ENCODE assay signal across 19 cellular contexts in the genomic region with DNA sequence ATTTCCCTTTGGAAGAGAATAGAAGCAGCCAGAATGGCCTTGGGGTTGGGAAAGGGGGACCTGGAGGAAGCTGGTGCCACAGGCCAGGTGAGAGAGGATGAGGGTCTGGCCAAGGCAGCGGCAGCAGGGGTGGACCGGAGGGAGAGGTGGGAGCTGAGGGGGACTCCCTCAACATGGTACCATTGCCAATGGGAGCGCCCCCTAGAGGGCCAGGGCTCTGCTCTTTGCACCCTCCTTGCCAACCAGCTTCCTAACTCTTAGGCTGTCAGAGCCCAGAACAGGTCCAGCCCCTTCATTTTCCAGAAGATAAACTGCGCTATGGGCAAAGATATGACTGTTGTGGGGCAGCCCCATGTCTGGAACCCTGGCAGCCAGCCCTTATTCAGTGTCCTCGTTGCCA.
DNase-seq lines count a peak whose midpoint lies in the region; ATAC-seq and TF ChIP-seq lines count a peak whose summit lies in the region.
"Had no signal": no experiment of that assay in that cellular context is flagged by ENCODE, and none has a peak within 500 bp of the region (broad histone marks: within the 10 kb centered on the region; RNA-seq: fewer than 3 reads in every experiment).

No MANE protein-coding gene starts in this region.

- no peak overlapping the region for H3K27ac Mint-ChIP-seq in WTC11
- no peak overlapping the region for H3K27ac Mint-ChIP-seq in nephron progenitor cell
- H3K27ac Mint-ChIP-seq: activated naive CD8-positive, alpha-beta T cell treated with anti-CD3 and anti-CD28 coated beads, Interleukin-2, amount 10 ng/mL, durations not matched to agents 7 days and 5 days; dendritic cell treated with granulocyte-macrophage colony-stimulating factor and Interleukin-4, amounts not matched to agents 40 ng/mL and 50 ng/mL, for 4 days; immature natural killer cell had no signal

- H3K4me1 Mint-ChIP-seq in WTC11 (peaks cover 5% of the 10 kb centered on the region), nephron progenitor cell (peaks cover 9% of the 10 kb centered on the region)
- H3K4me1 Mint-ChIP-seq: activated naive CD8-positive, alpha-beta T cell treated with anti-CD3 and anti-CD28 coated beads, Interleukin-2, amount 10 ng/mL, durations not matched to agents 7 days and 5 days had no signal

- TF ChIP-seq CTCF in GM10266 (IDR thresholded peaks at IDR 0.05; ENCODE audit: control insufficient read depth, insufficient read depth, low read depth, missing control alignments) (peak; percentile 24), HEK293 (tag by site-specific recombination; IDR thresholded peaks at IDR 0.05) (0 out of 2 replicates have a peak, but pooled peaks have one; percentile 14), WTC11 (IDR thresholded peaks at IDR 0.05) (peak; percentile 33; the same call in 1 of the 2 replicates), nephron progenitor cell (IDR thresholded peaks at IDR 0.05) (peak; percentile 9)

- H3K9me3 ChIP-seq in HEK293 (ENCODE audit: control insufficient read depth, insufficient read depth, low read depth, low read length), result no peaks in the 10 kb centered on the region
- H3K9me3 ChIP-seq: prostate gland had no signal

- no peak overlapping the region for H3K27ac ChIP-seq in HEK293 (ENCODE audit: extremely low read depth, low read depth, low read length)
- H3K27ac ChIP-seq: brain microvascular endothelial cell, epithelial cell of prostate, prostate gland had no signal

- H3K27me3 Mint-ChIP-seq in WTC11 (ENCODE audit: low read depth) (no peaks in the 10 kb centered on the region), nephron progenitor cell (ENCODE audit: low read depth, poor library complexity) (peaks cover 9% of the 10 kb centered on the region)

- H3K4me3 Mint-ChIP-seq in WTC11 (no peak overlapping the region), nephron progenitor cell (no peak overlapping the region)
- H3K4me3 Mint-ChIP-seq: activated naive CD8-positive, alpha-beta T cell treated with anti-CD3 and anti-CD28 coated beads, Interleukin-2, amount 10 ng/mL, durations not matched to agents 7 days and 5 days; dendritic cell treated with granulocyte-macrophage colony-stimulating factor and Interleukin-4, amounts not matched to agents 40 ng/mL and 50 ng/mL, for 4 days; immature natural killer cell had no signal

- CTCF ChIA-PET in HEK293 (lab: Yijun Ruan, JAX) (interaction anchor here (0.6 to 5.7 kb wide), 7 partner anchors 8 to 106 kb away, joined by 3 to 59 read pairs (median 3); no protein-coding TSS in a partner anchor), WTC11 (lab: Charles Lee) (interaction anchor here (0.6 to 5.6 kb wide), 69 partner anchors 9 to 1274 kb away, joined by 3 to 96 read pairs (median 5); partner anchors contain the start of gene GRIK4)

- no peaks in the 10 kb centered on the region for H3K36me3 ChIP-seq in HEK293 (ENCODE audit: control insufficient read depth in 2 of 2, insufficient read depth in 1 of 2, low read length in 2 of 2)
- H3K36me3 ChIP-seq: BLaER1, brain microvascular endothelial cell, prostate gland had no signal

- ATAC-seq in WTC11, result peak; percentile 81
- ATAC-seq in HG03460 (IDR thresholded peaks at IDR 0.05; ENCODE audit: unreplicated experiment), result no peak
- no peak for ATAC-seq in HG02938 (IDR thresholded peaks at IDR 0.05; ENCODE audit: unreplicated experiment)

- no peak for DNase-seq in GM10266 (ENCODE audit: extremely low spot score)
- peak; percentile 69 for DNase-seq in WTC11 (ENCODE audit: low spot score)
- no peak for DNase-seq in nephron progenitor cell
- DNase-seq in HuH-7 (ENCODE audit: low spot score), result no peak
- DNase-seq: activated naive CD8-positive, alpha-beta T cell treated with anti-CD3 and anti-CD28 coated beads, Interleukin-2, amount 10 ng/mL, durations not matched to agents 7 days and 5 days; brain microvascular endothelial cell; immature natural killer cell; naive B cell; NCI-H1048; NCI-H2107; stimulated activated CD4-positive, alpha-beta T cell treated with anti-CD3 and anti-CD28 coated beads, Interleukin-12 subunit alpha, Interleukin-12 subunit beta, amount 100 ng/mL, for 4 hours had no signal

- no peaks in the 10 kb centered on the region for H3K4me1 ChIP-seq in HEK293 (ENCODE audit: control insufficient read depth, insufficient read depth, low read length)
- H3K4me1 ChIP-seq: prostate gland had no signal

- POLR2A ChIA-PET in HEK293 (lab: Yijun Ruan, JAX), result interaction anchor here (1.3 kb wide), 1 partner anchor 10 kb away, joined by 3 read pairs; no protein-coding TSS in a partner anchor
- POLR2A ChIA-PET in WTC11 (lab: Charles Lee), result no interaction called here

- H3K9me3 Mint-ChIP-seq in WTC11 (peaks cover 3% of the 10 kb centered on the region), nephron progenitor cell (no peaks in the 10 kb centered on the region)
- H3K9me3 Mint-ChIP-seq: activated naive CD8-positive, alpha-beta T cell treated with anti-CD3 and anti-CD28 coated beads, Interleukin-2, amount 10 ng/mL, durations not matched to agents 7 days and 5 days; dendritic cell treated with granulocyte-macrophage colony-stimulating factor and Interleukin-4, amounts not matched to agents 40 ng/mL and 50 ng/mL, for 4 days; immature natural killer cell had no signal

- H3K36me3 Mint-ChIP-seq in WTC11 (no peaks in the 10 kb centered on the region), nephron progenitor cell (ENCODE audit: low read depth) (no peaks in the 10 kb centered on the region)
- H3K36me3 Mint-ChIP-seq: activated naive CD8-positive, alpha-beta T cell treated with anti-CD3 and anti-CD28 coated beads, Interleukin-2, amount 10 ng/mL, durations not matched to agents 7 days and 5 days had no signal

- no peak overlapping the region for H3K4me3 ChIP-seq in HEK293 (ENCODE audit: low read depth, low read length)
- H3K4me3 ChIP-seq: BLaER1, lung, prostate gland had no signal

TF ChIP-seq in HEK293, 187 proteins besides CTCF, POLR2A, EP300 and RAD21 (continues in another document):
- TF ChIP-seq MEIS1 (CRISPR knock-in tag; IDR thresholded peaks at IDR 0.05; ENCODE audit: borderline replicate concordance) (no peak), GFI1B (tag by site-specific recombination; IDR thresholded peaks at IDR 0.05) (no peak), ZSCAN16 (tag by site-specific recombination; IDR thresholded peaks at IDR 0.05) (no peak), ZNF560 (tag by site-specific recombination; IDR thresholded peaks at IDR 0.05; ENCODE audit: borderline replicate concordance) (no peak)
- TF ChIP-seq, protein P1, sequence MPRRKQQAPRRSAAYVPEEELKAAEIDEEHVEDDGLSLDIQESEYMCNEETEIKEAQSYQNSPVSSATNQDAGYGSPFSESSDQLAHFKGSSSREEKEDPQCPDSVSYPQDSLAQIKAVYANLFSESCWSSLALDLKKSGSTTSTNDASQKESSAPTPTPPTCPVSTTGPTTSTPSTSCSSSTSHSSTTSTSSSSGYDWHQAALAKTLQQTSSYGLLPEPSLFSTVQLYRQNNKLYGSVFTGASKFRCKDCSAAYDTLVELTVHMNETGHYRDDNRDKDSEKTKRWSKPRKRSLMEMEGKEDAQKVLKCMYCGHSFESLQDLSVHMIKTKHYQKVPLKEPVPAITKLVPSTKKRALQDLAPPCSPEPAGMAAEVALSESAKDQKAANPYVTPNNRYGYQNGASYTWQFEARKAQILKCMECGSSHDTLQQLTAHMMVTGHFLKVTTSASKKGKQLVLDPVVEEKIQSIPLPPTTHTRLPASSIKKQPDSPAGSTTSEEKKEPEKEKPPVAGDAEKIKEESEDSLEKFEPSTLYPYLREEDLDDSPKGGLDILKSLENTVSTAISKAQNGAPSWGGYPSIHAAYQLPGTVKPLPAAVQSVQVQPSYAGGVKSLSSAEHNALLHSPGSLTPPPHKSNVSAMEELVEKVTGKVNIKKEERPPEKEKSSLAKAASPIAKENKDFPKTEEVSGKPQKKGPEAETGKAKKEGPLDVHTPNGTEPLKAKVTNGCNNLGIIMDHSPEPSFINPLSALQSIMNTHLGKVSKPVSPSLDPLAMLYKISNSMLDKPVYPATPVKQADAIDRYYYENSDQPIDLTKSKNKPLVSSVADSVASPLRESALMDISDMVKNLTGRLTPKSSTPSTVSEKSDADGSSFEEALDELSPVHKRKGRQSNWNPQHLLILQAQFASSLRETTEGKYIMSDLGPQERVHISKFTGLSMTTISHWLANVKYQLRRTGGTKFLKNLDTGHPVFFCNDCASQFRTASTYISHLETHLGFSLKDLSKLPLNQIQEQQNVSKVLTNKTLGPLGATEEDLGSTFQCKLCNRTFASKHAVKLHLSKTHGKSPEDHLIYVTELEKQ (tag by site-specific recombination; IDR thresholded peaks at IDR 0.05; ENCODE audit: borderline replicate concordance), result no peak

TF ChIP-seq in WTC11, 78 proteins besides CTCF, POLR2A, EP300 and RAD21 (continues in another document):
- TF ChIP-seq, protein P2, sequence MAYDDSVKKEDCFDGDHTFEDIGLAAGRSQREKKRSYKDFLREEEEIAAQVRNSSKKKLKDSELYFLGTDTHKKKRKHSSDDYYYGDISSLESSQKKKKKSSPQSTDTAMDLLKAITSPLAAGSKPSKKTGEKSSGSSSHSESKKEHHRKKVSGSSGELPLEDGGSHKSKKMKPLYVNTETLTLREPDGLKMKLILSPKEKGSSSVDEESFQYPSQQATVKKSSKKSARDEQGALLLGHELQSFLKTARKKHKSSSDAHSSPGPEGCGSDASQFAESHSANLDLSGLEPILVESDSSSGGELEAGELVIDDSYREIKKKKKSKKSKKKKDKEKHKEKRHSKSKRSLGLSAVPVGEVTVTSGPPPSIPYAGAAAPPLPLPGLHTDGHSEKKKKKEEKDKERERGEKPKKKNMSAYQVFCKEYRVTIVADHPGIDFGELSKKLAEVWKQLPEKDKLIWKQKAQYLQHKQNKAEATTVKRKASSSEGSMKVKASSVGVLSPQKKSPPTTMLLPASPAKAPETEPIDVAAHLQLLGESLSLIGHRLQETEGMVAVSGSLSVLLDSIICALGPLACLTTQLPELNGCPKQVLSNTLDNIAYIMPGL (CRISPR knock-in tag; IDR thresholded peaks at IDR 0.05), result no peak
- TF ChIP-seq ZBTB43 (CRISPR knock-in tag; IDR thresholded peaks at IDR 0.05) (no peak), RELA (CRISPR knock-in tag; IDR thresholded peaks at IDR 0.05; ENCODE audit: borderline replicate concordance) (no peak), ZNF232 (CRISPR knock-in tag; IDR thresholded peaks at IDR 0.05) (no peak), TEAD1 (CRISPR knock-in tag; IDR thresholded peaks at IDR 0.05) (no peak)
